ENCODE assay signal across 3 cellular contexts in genomic region chr4:73523126-73523525, GRCh38.
TF ChIP-seq lines count a peak whose summit lies in the region.

No MANE protein-coding gene starts in this region.

TF ChIP-seq in HepG2, 621 proteins besides CTCF, POLR2A, EP300 and RAD21:
- TF ChIP-seq ATF7 (IDR thresholded peaks at IDR 0.05): no peak
- TF ChIP-seq ATF7 (CRISPR knock-in tag; IDR thresholded peaks at IDR 0.05): no peak
- no peak for TF ChIP-seq MAFK (conservative IDR thresholded peaks at IDR 0.05 in 1 of 2, IDR thresholded peaks at IDR 0.05 in 1 of 2; ENCODE audit: low read length in 2 of 2)
- no peak for TF ChIP-seq PHF8 (CRISPR knock-in tag; IDR thresholded peaks at IDR 0.05)
- no peak for TF ChIP-seq KDM6A (CRISPR knock-in tag; IDR thresholded peaks at IDR 0.05; ENCODE audit: low read depth)
- no peak for TF ChIP-seq ZNF33B (CRISPR knock-in tag; IDR thresholded peaks at IDR 0.05)
- TF ChIP-seq RNF219 (CRISPR knock-in tag; IDR thresholded peaks at IDR 0.05): no peak
- no peak for TF ChIP-seq MED1 (CRISPR knock-in tag; IDR thresholded peaks at IDR 0.05)
- TF ChIP-seq RELA (CRISPR knock-in tag; IDR thresholded peaks at IDR 0.05): no peak
- TF ChIP-seq FOXK1 (CRISPR knock-in tag; IDR thresholded peaks at IDR 0.05; ENCODE audit: borderline replicate concordance, low read depth): no peak
- peak; percentile 52 for TF ChIP-seq STAG1 (CRISPR knock-in tag; IDR thresholded peaks at IDR 0.05)
- TF ChIP-seq FOXA1 (IDR thresholded peaks at IDR 0.05): no peak
- peak; percentile 57 for TF ChIP-seq FOXA1 (CRISPR knock-in tag; IDR thresholded peaks at IDR 0.05)
- no peak for TF ChIP-seq POGK (CRISPR knock-in tag; conservative IDR thresholded peaks at IDR 0.05)
TF ChIP-seq in HepG2: peak in this region for 2.

TF ChIP-seq in H1, 55 proteins besides CTCF, POLR2A, EP300 and RAD21:
- TF ChIP-seq NANOG (IDR thresholded peaks at IDR 0.05; ENCODE audit: insufficient read depth, low read depth, low read length, poor library complexity, severe bottlenecking) (no peak), CBX8 (IDR thresholded peaks at IDR 0.05; ENCODE audit: borderline replicate concordance, low read depth, low read length) (no peak), RXRA (IDR thresholded peaks at IDR 0.05; ENCODE audit: insufficient read depth, low read depth, low read length) (no peak), BCL11A (IDR thresholded peaks at IDR 0.05; ENCODE audit: low read depth in 2 of 2, low read length in 2 of 2) (no peak), TAF7 (optimal IDR thresholded peaks at IDR 0.05; ENCODE audit: borderline replicate concordance, low read depth, low read length) (no peak), CREB1 (IDR thresholded peaks at IDR 0.05) (no peak), ZNF274 (IDR thresholded peaks at IDR 0.05; ENCODE audit: borderline replicate concordance, extremely low read depth, low read length) (no peak), RFX5 (IDR thresholded peaks at IDR 0.05; ENCODE audit: borderline replicate concordance, low read depth, low read length) (no peak), TCF12 (IDR thresholded peaks at IDR 0.05; ENCODE audit: low read depth, low read length) (no peak), NRF1 (IDR thresholded peaks at IDR 0.05; ENCODE audit: low read depth, low read length) (no peak), FOSL1 (IDR thresholded peaks at IDR 0.05; ENCODE audit: insufficient read depth, low read depth, low read length) (no peak), ATF3 (IDR thresholded peaks at IDR 0.05; ENCODE audit: insufficient read depth, low read depth, low read length) (no peak), CEBPB (IDR thresholded peaks at IDR 0.05; ENCODE audit: low read depth, low read length) (no peak), EZH2 (IDR thresholded peaks at IDR 0.05; ENCODE audit: low read depth, low read length, severe bottlenecking) (no peak), YY1 (IDR thresholded peaks at IDR 0.05; ENCODE audit: low read depth, low read length) (no peak), CBX5 (IDR thresholded peaks at IDR 0.05; ENCODE audit: low read depth, low read length) (no peak), TAF1 (IDR thresholded peaks at IDR 0.05; ENCODE audit: low read depth, low read length) (no peak), SP4 (IDR thresholded peaks at IDR 0.05; ENCODE audit: low read length) (no peak)
- TF ChIP-seq, protein P1, sequence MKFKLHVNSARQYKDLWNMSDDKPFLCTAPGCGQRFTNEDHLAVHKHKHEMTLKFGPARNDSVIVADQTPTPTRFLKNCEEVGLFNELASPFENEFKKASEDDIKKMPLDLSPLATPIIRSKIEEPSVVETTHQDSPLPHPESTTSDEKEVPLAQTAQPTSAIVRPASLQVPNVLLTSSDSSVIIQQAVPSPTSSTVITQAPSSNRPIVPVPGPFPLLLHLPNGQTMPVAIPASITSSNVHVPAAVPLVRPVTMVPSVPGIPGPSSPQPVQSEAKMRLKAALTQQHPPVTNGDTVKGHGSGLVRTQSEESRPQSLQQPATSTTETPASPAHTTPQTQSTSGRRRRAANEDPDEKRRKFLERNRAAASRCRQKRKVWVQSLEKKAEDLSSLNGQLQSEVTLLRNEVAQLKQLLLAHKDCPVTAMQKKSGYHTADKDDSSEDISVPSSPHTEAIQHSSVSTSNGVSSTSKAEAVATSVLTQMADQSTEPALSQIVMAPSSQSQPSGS (IDR thresholded peaks at IDR 0.05; ENCODE audit: low read length): no peak
- TF ChIP-seq, protein P2, sequence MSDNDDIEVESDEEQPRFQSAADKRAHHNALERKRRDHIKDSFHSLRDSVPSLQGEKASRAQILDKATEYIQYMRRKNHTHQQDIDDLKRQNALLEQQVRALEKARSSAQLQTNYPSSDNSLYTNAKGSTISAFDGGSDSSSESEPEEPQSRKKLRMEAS (IDR thresholded peaks at IDR 0.05): no peak
TF ChIP-seq in H1: peak in this region for 0.

TF ChIP-seq in GM23338, 12 proteins besides CTCF, POLR2A, EP300 and RAD21:
- TF ChIP-seq EZH2 (IDR thresholded peaks at IDR 0.05; ENCODE audit: low read depth, unreplicated experiment) (no peak), POLR2AphosphoS5 (IDR thresholded peaks at IDR 0.05; ENCODE audit: low read depth) (no peak), JUNB (IDR thresholded peaks at IDR 0.05; ENCODE audit: unreplicated experiment) (no peak), CREB1 (CRISPR knock-in tag; IDR thresholded peaks at IDR 0.05; ENCODE audit: low read depth) (no peak), ZNF331 (CRISPR knock-in tag; IDR thresholded peaks at IDR 0.05; ENCODE audit: low read depth) (no peak), EZH2phosphoT487 (IDR thresholded peaks at IDR 0.05; ENCODE audit: unreplicated experiment) (no peak), STAT1 (IDR thresholded peaks at IDR 0.05; ENCODE audit: unreplicated experiment) (no peak), ETS1 (IDR thresholded peaks at IDR 0.05) (no peak), NANOG (IDR thresholded peaks at IDR 0.05; ENCODE audit: borderline replicate concordance) (no peak), ZNF114 (CRISPR knock-in tag; IDR thresholded peaks at IDR 0.05) (no peak), ZNF462 (CRISPR knock-in tag; IDR thresholded peaks at IDR 0.05) (no peak)
- TF ChIP-seq, protein P3, sequence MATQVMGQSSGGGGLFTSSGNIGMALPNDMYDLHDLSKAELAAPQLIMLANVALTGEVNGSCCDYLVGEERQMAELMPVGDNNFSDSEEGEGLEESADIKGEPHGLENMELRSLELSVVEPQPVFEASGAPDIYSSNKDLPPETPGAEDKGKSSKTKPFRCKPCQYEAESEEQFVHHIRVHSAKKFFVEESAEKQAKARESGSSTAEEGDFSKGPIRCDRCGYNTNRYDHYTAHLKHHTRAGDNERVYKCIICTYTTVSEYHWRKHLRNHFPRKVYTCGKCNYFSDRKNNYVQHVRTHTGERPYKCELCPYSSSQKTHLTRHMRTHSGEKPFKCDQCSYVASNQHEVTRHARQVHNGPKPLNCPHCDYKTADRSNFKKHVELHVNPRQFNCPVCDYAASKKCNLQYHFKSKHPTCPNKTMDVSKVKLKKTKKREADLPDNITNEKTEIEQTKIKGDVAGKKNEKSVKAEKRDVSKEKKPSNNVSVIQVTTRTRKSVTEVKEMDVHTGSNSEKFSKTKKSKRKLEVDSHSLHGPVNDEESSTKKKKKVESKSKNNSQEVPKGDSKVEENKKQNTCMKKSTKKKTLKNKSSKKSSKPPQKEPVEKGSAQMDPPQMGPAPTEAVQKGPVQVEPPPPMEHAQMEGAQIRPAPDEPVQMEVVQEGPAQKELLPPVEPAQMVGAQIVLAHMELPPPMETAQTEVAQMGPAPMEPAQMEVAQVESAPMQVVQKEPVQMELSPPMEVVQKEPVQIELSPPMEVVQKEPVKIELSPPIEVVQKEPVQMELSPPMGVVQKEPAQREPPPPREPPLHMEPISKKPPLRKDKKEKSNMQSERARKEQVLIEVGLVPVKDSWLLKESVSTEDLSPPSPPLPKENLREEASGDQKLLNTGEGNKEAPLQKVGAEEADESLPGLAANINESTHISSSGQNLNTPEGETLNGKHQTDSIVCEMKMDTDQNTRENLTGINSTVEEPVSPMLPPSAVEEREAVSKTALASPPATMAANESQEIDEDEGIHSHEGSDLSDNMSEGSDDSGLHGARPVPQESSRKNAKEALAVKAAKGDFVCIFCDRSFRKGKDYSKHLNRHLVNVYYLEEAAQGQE (IDR thresholded peaks at IDR 0.05; ENCODE audit: unreplicated experiment): no peak
TF ChIP-seq in GM23338: peak in this region for 0.
